Comparison of ENCODE assay signal across 21 cellular contexts in genomic region chrX:28398352-28398751, GRCh38.
A peak's percentile ranks its signal among the peaks of the same experiment; 100 is the strongest.
DNase-seq lines count a peak whose midpoint lies in the region; ATAC-seq and TF ChIP-seq lines count a peak whose summit lies in the region.
"Had no signal": no experiment of that assay in that cellular context is flagged by ENCODE, and none has a peak within 500 bp of the region (broad histone marks: within the 10 kb centered on the region; RNA-seq: fewer than 3 reads in every experiment).

No MANE protein-coding gene starts in this region.

- H3K4me1 ChIP-seq in PC-3 (ENCODE audit: insufficient read depth, low read length) (peaks cover 9% of the 10 kb centered on the region; the same call in 1 of the 2 replicates), mesendoderm (ENCODE audit: control insufficient read depth, low read depth, low read length) (no peaks in the 10 kb centered on the region), sigmoid colon (no peaks in the 10 kb centered on the region)

- H3F3A ChIP-seq in PC-3 (ENCODE audit: low read length, unreplicated experiment) = no peaks in the 10 kb centered on the region

- H3K9me2 ChIP-seq in PC-3 (replicated peaks; ENCODE audit: low read length) = no peaks in the 10 kb centered on the region

- no peak overlapping the region for H3K56ac ChIP-seq in mesendoderm (ENCODE audit: low read length)

- no peak overlapping the region for H4K8ac ChIP-seq in mesendoderm (ENCODE audit: low read depth, low read length)

- TF ChIP-seq POLR2A in sigmoid colon (IDR thresholded peaks at IDR 0.05) = no peak

- BruUV-seq in PC-3 (replicated peaks; lab: Mats Ljungman, UMichigan) = no TSS peak

- H3K9ac ChIP-seq in PC-3 (ENCODE audit: low read length) (no peak overlapping the region), mesendoderm (ENCODE audit: low read length) (no peak overlapping the region)
- H3K9ac ChIP-seq: KMS-11 had no signal

- no peaks in the 10 kb centered on the region for H3K79me1 ChIP-seq in mesendoderm (ENCODE audit: low read length)

- TF ChIP-seq CTCF in PC-3 (conservative IDR thresholded peaks at IDR 0.05; ENCODE audit: low read depth, low read length) (no peak), epithelial cell of esophagus (IDR thresholded peaks at IDR 0.05; ENCODE audit: insufficient read depth, low read depth, low read length, missing control alignments) (no peak), sigmoid colon (IDR thresholded peaks at IDR 0.05) (no peak)

- H4K5ac ChIP-seq in mesendoderm (ENCODE audit: low read length) = no peak overlapping the region

- CTCF ChIA-PET in PC-3 (lab: Charles Lee) = no interaction called here

- no peak overlapping the region for H3K18ac ChIP-seq in mesendoderm (ENCODE audit: low read length)

- no peaks in the 10 kb centered on the region for H4K20me1 ChIP-seq in PC-3 (ENCODE audit: low read length)

- no peak overlapping the region for H3K23ac ChIP-seq in mesendoderm (ENCODE audit: low read length)

- H2BK120ac ChIP-seq in mesendoderm (ENCODE audit: low read depth, low read length) = no peak overlapping the region

- no peaks in the 10 kb centered on the region for H3K36me3 ChIP-seq in PC-3 (ENCODE audit: low read depth, low read length)
- no peaks in the 10 kb centered on the region for H3K36me3 ChIP-seq in mesendoderm (ENCODE audit: control insufficient read depth, insufficient read depth, low read length)
- H3K36me3 ChIP-seq in sigmoid colon = no peaks in the 10 kb centered on the region

- H3K4me3 ChIP-seq in PC-3 (ENCODE audit: low read length) (no peak overlapping the region), epithelial cell of esophagus (ENCODE audit: low read length) (no peak overlapping the region), mesendoderm (ENCODE audit: low read length) (no peak overlapping the region), sigmoid colon (no peak overlapping the region)
- H3K4me3 ChIP-seq: PC-9, SK-N-MC had no signal

- DNase-seq in Caki2 (ENCODE audit: low read depth) (peak; percentile 20), PC-3 (peak; percentile 23), epithelial cell of esophagus (ENCODE audit: low read depth) (peak; percentile 35), mesendoderm (peak; percentile 0), T-helper 1 cell (no peak), sigmoid colon (no peak)
- DNase-seq: DMS 273 treated with DMSO at 0.1 percent for 48 hours, DMS79 treated with DMSO at 0.1 percent for 48 hours, IMR-90, NCI-H1105 treated with DMSO at 0.1 percent for 48 hours, NCI-H2029 treated with DMSO at 0.1 percent for 48 hours, NCI-H2171, NCI-H446, NCI-H526 treated with DMSO at 0.1 percent for 48 hours, PC-9, RPMI8226, SHP77 treated with DMSO at 0.1 percent for 48 hours, SW 1271 had no signal

- H3K27ac ChIP-seq in PC-3 (ENCODE audit: low read length) = no peak overlapping the region
- H3K27ac ChIP-seq in mesendoderm (ENCODE audit: low read depth, low read length) = no peak overlapping the region
- no peak overlapping the region for H3K27ac ChIP-seq in sigmoid colon
- H3K27ac ChIP-seq: KMS-11, PC-9, SK-N-MC had no signal

- H2BK15ac ChIP-seq in mesendoderm (replicated peaks; ENCODE audit: low read depth) = no peak overlapping the region

- no peak for TF ChIP-seq EP300 in sigmoid colon (IDR thresholded peaks at IDR 0.05)

- ATAC-seq in PC-3 (peak; percentile 43), HG03442 (IDR thresholded peaks at IDR 0.05; ENCODE audit: unreplicated experiment) (no peak)

- H2AFZ ChIP-seq in PC-3 (ENCODE audit: low read length) = no peak overlapping the region
- H2AFZ ChIP-seq: PC-9 had no signal

- no peak overlapping the region for H3K4me2 ChIP-seq in PC-3 (ENCODE audit: low read length)
- H3K4me2 ChIP-seq in mesendoderm (ENCODE audit: low read length) = no peak overlapping the region
- H3K4me2 ChIP-seq: KMS-11, PC-9 had no signal

- no peaks in the 10 kb centered on the region for H3K27me3 ChIP-seq in PC-3 (ENCODE audit: low read length)
- H3K27me3 ChIP-seq in mesendoderm (ENCODE audit: insufficient read depth, low read length, poor library complexity) = no peaks in the 10 kb centered on the region
- H3K27me3 ChIP-seq in sigmoid colon = no peaks in the 10 kb centered on the region

- POLR2A ChIA-PET in PC-3 (lab: Charles Lee; ENCODE audit: unreplicated experiment) = no interaction called here

- WGBS in mesendoderm (ENCODE audit: extremely low coverage, insufficient coverage, low lambda C conversion rate) = no CpG with 5 or more reads among the region's 2 CpGs
- WGBS in sigmoid colon, 2 donors = 61 to 90% methylated on average over 2 of the region's 2 CpGs

- intact Hi-C loops in PC-3 (cut with micrococcal nuclease) = loop anchor here (10.0 kb wide), 1 partner anchor 434 kb away; no protein-coding TSS in a partner anchor
- intact Hi-C loops in sigmoid colon (cut with DNase I) = no loop called here

- H2AK5ac ChIP-seq in mesendoderm (ENCODE audit: low read length) = no peak overlapping the region

- in situ Hi-C loops in Caki2 (cut with HindIII; ENCODE audit: low pct_unique_long_range_greater_than_20kb, low sequenced_read_pairs) = no loop called here

- H3K79me2 ChIP-seq in PC-3 (ENCODE audit: low read length) (no peaks in the 10 kb centered on the region), mesendoderm (ENCODE audit: control insufficient read depth, insufficient read depth, low read length) (no peaks in the 10 kb centered on the region)

- H3K9me3 ChIP-seq in PC-3 (ENCODE audit: low read length) = no peaks in the 10 kb centered on the region
- no peaks in the 10 kb centered on the region for H3K9me3 ChIP-seq in sigmoid colon

- H2BK5ac ChIP-seq in mesendoderm (ENCODE audit: low read length) = no peak overlapping the region

- no peak overlapping the region for H3K4ac ChIP-seq in mesendoderm (ENCODE audit: low read depth, low read length)

Comparison
In these comparisons a context has a peak if more than half of its experiments do, and no peak if none do; other contexts are left out.
1. DNase-seq: peak in Caki2 (single experiment), PC-3 (single experiment), epithelial cell of esophagus (single experiment) and mesendoderm (single experiment); none in T-helper 1 cell (0 of 5) and sigmoid colon (single experiment).